ENCODE assay signal across 11 cellular contexts in genomic region chr13:25846227-25846984, GRCh38.
DNase-seq lines count a peak whose midpoint lies in the region; ATAC-seq and TF ChIP-seq lines count a peak whose summit lies in the region.
"Had no signal": no experiment of that assay in that cellular context is flagged by ENCODE, and none has a peak within 500 bp of the region (broad histone marks: within the 10 kb centered on the region; RNA-seq: fewer than 3 reads in every experiment).

No MANE protein-coding gene starts in this region.

- H3K4me1 Mint-ChIP-seq in activated CD4-positive, alpha-beta memory T cell treated with anti-CD3 and anti-CD28 coated beads, Interleukin-2, amount 10 ng/mL, durations not matched to agents 7 days and 5 days: peaks cover 33% of the 10 kb centered on the region
- peaks cover 29% of the 10 kb centered on the region for H3K4me1 Mint-ChIP-seq in activated CD4-positive, alpha-beta memory T cell treated with anti-CD3 and anti-CD28 coated beads for 36 hours (ENCODE audit: low read depth)
- H3K4me1 Mint-ChIP-seq in activated naive CD8-positive, alpha-beta T cell treated with anti-CD3 and anti-CD28 coated beads, Interleukin-2, amount 50 U/mL, for 24 hours: peaks cover 40% of the 10 kb centered on the region
- peaks cover 34% of the 10 kb centered on the region for H3K4me1 Mint-ChIP-seq in nephron

- peak overlapping the region; percentile 51 for H3K4me2 ChIP-seq in Loucy (ENCODE audit: low read depth, low read length, poor library complexity, severe bottlenecking)

- TF ChIP-seq CTCF in Loucy (conservative IDR thresholded peaks at IDR 0.05; ENCODE audit: low read length) (no peak), nephron (IDR thresholded peaks at IDR 0.05; ENCODE audit: unreplicated experiment in 3 of 3) (no peak)

- no peaks in the 10 kb centered on the region for H3F3A ChIP-seq in Loucy (ENCODE audit: low read depth)

- H4K20me1 ChIP-seq in Loucy (ENCODE audit: insufficient read depth, low read length, poor library complexity, severe bottlenecking): no peaks in the 10 kb centered on the region

- peak overlapping the region; percentile 83 for H3K27ac Mint-ChIP-seq in activated CD4-positive, alpha-beta memory T cell treated with anti-CD3 and anti-CD28 coated beads, Interleukin-2, amount 10 ng/mL, durations not matched to agents 7 days and 5 days
- H3K27ac Mint-ChIP-seq in activated CD4-positive, alpha-beta memory T cell treated with anti-CD3 and anti-CD28 coated beads for 36 hours: no peak overlapping the region
- no peak overlapping the region for H3K27ac Mint-ChIP-seq in activated naive CD8-positive, alpha-beta T cell treated with anti-CD3 and anti-CD28 coated beads, Interleukin-2, amount 50 U/mL, for 24 hours
- peak overlapping the region in 2 of 3 experiments; percentile 1 to 10 for H3K27ac Mint-ChIP-seq in nephron

- ATAC-seq in activated naive CD8-positive, alpha-beta T cell treated with anti-CD3 and anti-CD28 coated beads, Interleukin-2, amount 50 U/mL, for 24 hours: no peak
- no peak for ATAC-seq in GM21390 (IDR thresholded peaks at IDR 0.05; ENCODE audit: unreplicated experiment)

- peak overlapping the region; percentile 46 for H3K4me3 Mint-ChIP-seq in activated CD4-positive, alpha-beta memory T cell treated with anti-CD3 and anti-CD28 coated beads, Interleukin-2, amount 10 ng/mL, durations not matched to agents 7 days and 5 days
- H3K4me3 Mint-ChIP-seq in activated CD4-positive, alpha-beta memory T cell treated with anti-CD3 and anti-CD28 coated beads for 36 hours: no peak overlapping the region
- peak overlapping the region; percentile 21 for H3K4me3 Mint-ChIP-seq in activated naive CD8-positive, alpha-beta T cell treated with anti-CD3 and anti-CD28 coated beads, Interleukin-2, amount 50 U/mL, for 24 hours
- H3K4me3 Mint-ChIP-seq in nephron: no peak overlapping the region

- no peak for DNase-seq in activated CD4-positive, alpha-beta memory T cell treated with anti-CD3 and anti-CD28 coated beads, Interleukin-2, amount 10 ng/mL, durations not matched to agents 7 days and 5 days
- no peak for DNase-seq in activated CD4-positive, alpha-beta memory T cell treated with anti-CD3 and anti-CD28 coated beads for 36 hours
- DNase-seq in activated naive CD8-positive, alpha-beta T cell treated with anti-CD3 and anti-CD28 coated beads, Interleukin-2, amount 50 U/mL, for 24 hours: no peak
- DNase-seq in SJCRH30 (no peak), dermis blood vessel endothelial cell (no peak)
- DNase-seq: NCI-H1092 treated with DMSO at 0.1 percent for 48 hours, OCI-M1, ovary had no signal

- no peak overlapping the region for H3K27ac ChIP-seq in SJCRH30
- H3K27ac ChIP-seq: ovary had no signal

- intact Hi-C loops in activated CD4-positive, alpha-beta memory T cell treated with anti-CD3 and anti-CD28 coated beads for 36 hours (cut with micrococcal nuclease): loop anchor here (2.0 to 10.0 kb wide), 2 partner anchors 128 to 206 kb away; partner anchors contain the start of gene SHISA2

- H3K27me3 ChIP-seq in Loucy (ENCODE audit: insufficient read depth, low read length, poor library complexity, severe bottlenecking) (no peaks in the 10 kb centered on the region), SJCRH30 (no peaks in the 10 kb centered on the region)
- H3K27me3 ChIP-seq: ovary had no signal

- no peaks in the 10 kb centered on the region for H3K9me3 Mint-ChIP-seq in activated CD4-positive, alpha-beta memory T cell treated with anti-CD3 and anti-CD28 coated beads, Interleukin-2, amount 10 ng/mL, durations not matched to agents 7 days and 5 days
- H3K9me3 Mint-ChIP-seq in activated CD4-positive, alpha-beta memory T cell treated with anti-CD3 and anti-CD28 coated beads for 36 hours: no peaks in the 10 kb centered on the region
- no peaks in the 10 kb centered on the region for H3K9me3 Mint-ChIP-seq in activated naive CD8-positive, alpha-beta T cell treated with anti-CD3 and anti-CD28 coated beads, Interleukin-2, amount 50 U/mL, for 24 hours
- H3K9me3 Mint-ChIP-seq in nephron: no peaks in the 10 kb centered on the region

- H3K9me3 ChIP-seq in Loucy (ENCODE audit: insufficient read depth, low read depth, low read length) (no peaks in the 10 kb centered on the region), SJCRH30 (replicated peaks) (no peaks in the 10 kb centered on the region)
- H3K9me3 ChIP-seq: ovary had no signal

- POLR2A ChIA-PET in activated CD4-positive, alpha-beta memory T cell treated with anti-CD3 and anti-CD28 coated beads, Interleukin-2, amount 10 ng/mL, durations not matched to agents 7 days and 5 days (lab: Charles Lee): interaction anchor here (2.0 kb wide), 1 partner anchor 55 kb away, joined by 6 read pairs; no protein-coding TSS in a partner anchor
- POLR2A ChIA-PET in activated CD4-positive, alpha-beta memory T cell treated with anti-CD3 and anti-CD28 coated beads for 36 hours (lab: Charles Lee): no interaction called here

- peak overlapping the region; percentile 69 for H2AFZ ChIP-seq in Loucy (ENCODE audit: low read length)

- H3K36me3 ChIP-seq in Loucy (ENCODE audit: insufficient read depth, low read length) (no peaks in the 10 kb centered on the region), SJCRH30 (no peaks in the 10 kb centered on the region)
- H3K36me3 ChIP-seq: ovary had no signal

- no peaks in the 10 kb centered on the region for H3K79me2 ChIP-seq in Loucy (ENCODE audit: insufficient read depth, low read length)

- H3K9ac ChIP-seq in Loucy (ENCODE audit: low read depth, low read length, poor library complexity, severe bottlenecking): peak overlapping the region; percentile 49

- H3K27me3 Mint-ChIP-seq in activated CD4-positive, alpha-beta memory T cell treated with anti-CD3 and anti-CD28 coated beads, Interleukin-2, amount 10 ng/mL, durations not matched to agents 7 days and 5 days: peaks cover 14% of the 10 kb centered on the region
- peaks cover 4% of the 10 kb centered on the region for H3K27me3 Mint-ChIP-seq in activated CD4-positive, alpha-beta memory T cell treated with anti-CD3 and anti-CD28 coated beads for 36 hours
- H3K27me3 Mint-ChIP-seq in activated naive CD8-positive, alpha-beta T cell treated with anti-CD3 and anti-CD28 coated beads, Interleukin-2, amount 50 U/mL, for 24 hours: no peaks in the 10 kb centered on the region
- peaks cover 4% of the 10 kb centered on the region for H3K27me3 Mint-ChIP-seq in nephron (ENCODE audit: low read depth)

- CTCF ChIA-PET in activated CD4-positive, alpha-beta memory T cell treated with anti-CD3 and anti-CD28 coated beads, Interleukin-2, amount 10 ng/mL, durations not matched to agents 7 days and 5 days (lab: Charles Lee): no interaction called here
- CTCF ChIA-PET in activated CD4-positive, alpha-beta memory T cell treated with anti-CD3 and anti-CD28 coated beads for 36 hours (lab: Charles Lee): interaction anchor here (1.1 kb wide), 1 partner anchor 29 kb away, joined by 3 read pairs; no protein-coding TSS in a partner anchor

- H3K4me1 ChIP-seq in Loucy (ENCODE audit: insufficient read depth, low read length, poor library complexity, severe bottlenecking) (peaks cover 35% of the 10 kb centered on the region), SJCRH30 (peaks cover 12% of the 10 kb centered on the region)

- no peaks in the 10 kb centered on the region for H3K36me3 Mint-ChIP-seq in activated CD4-positive, alpha-beta memory T cell treated with anti-CD3 and anti-CD28 coated beads, Interleukin-2, amount 10 ng/mL, durations not matched to agents 7 days and 5 days (ENCODE audit: low read depth)
- no peaks in the 10 kb centered on the region for H3K36me3 Mint-ChIP-seq in activated CD4-positive, alpha-beta memory T cell treated with anti-CD3 and anti-CD28 coated beads for 36 hours
- peaks cover 2% of the 10 kb centered on the region for H3K36me3 Mint-ChIP-seq in activated naive CD8-positive, alpha-beta T cell treated with anti-CD3 and anti-CD28 coated beads, Interleukin-2, amount 50 U/mL, for 24 hours (ENCODE audit: low read depth)
- no peaks in the 10 kb centered on the region for H3K36me3 Mint-ChIP-seq in nephron (ENCODE audit: low read depth)

- H3K4me3 ChIP-seq in Loucy (ENCODE audit: low read length, poor library complexity, severe bottlenecking) (peak overlapping the region; percentile 42), SJCRH30 (no peak overlapping the region)
- H3K4me3 ChIP-seq: ovary had no signal

- no peaks in the 10 kb centered on the region for H3K9me2 ChIP-seq in Loucy (replicated peaks; ENCODE audit: low read depth, low read length)

Comparison
In these comparisons a context has a peak if more than half of its experiments do, and no peak if none do; other contexts are left out.
1. H3K27ac Mint-ChIP-seq: peak in activated CD4-positive, alpha-beta memory T cell treated with anti-CD3 and anti-CD28 coated beads, Interleukin-2, amount 10 ng/mL, durations not matched to agents 7 days and 5 days (single experiment) and nephron (2 of 3); none in activated CD4-positive, alpha-beta memory T cell treated with anti-CD3 and anti-CD28 coated beads for 36 hours (single experiment) and activated naive CD8-positive, alpha-beta T cell treated with anti-CD3 and anti-CD28 coated beads, Interleukin-2, amount 50 U/mL, for 24 hours (single experiment).
2. H3K4me3 Mint-ChIP-seq: peak in activated CD4-positive, alpha-beta memory T cell treated with anti-CD3 and anti-CD28 coated beads, Interleukin-2, amount 10 ng/mL, durations not matched to agents 7 days and 5 days (single experiment) and activated naive CD8-positive, alpha-beta T cell treated with anti-CD3 and anti-CD28 coated beads, Interleukin-2, amount 50 U/mL, for 24 hours (single experiment); none in activated CD4-positive, alpha-beta memory T cell treated with anti-CD3 and anti-CD28 coated beads for 36 hours (single experiment) and nephron (0 of 3).